Comparison of ENCODE assay signal across 2 cellular contexts in the genomic region with DNA sequence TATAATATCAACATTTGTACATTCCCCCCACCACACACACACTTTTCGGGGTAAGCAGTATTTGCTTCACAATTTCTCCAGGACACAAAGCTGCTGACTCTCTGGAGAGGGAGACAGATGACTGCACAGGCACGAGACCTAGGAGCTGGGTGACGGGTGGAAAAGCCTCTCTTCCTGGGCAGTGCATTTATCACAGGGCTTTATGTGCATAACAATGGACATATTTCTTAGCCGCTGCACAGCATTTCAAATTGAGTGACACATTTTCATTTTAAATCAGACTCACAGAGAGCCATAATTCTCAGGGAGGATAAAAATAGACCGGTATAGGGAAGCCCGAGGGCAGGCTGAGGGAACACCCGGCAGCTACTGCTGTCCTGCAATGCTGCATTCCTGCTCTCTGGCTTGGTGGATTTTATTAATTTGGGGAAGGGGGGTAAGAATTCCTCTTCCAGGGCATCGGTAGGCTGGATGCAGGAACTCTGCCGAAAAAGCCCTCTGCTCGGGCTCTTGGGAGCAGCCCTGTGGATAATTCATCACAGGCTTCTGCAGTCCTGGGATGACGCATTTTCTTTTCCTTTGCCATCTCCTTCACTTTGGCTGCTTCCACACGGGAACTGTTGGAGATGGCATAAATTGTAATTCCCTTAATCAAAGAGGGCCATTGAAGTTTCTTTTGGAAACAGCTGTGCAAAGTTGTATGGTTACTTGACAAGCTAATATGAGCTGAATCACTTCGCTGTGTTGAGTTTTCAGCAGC.
TF ChIP-seq lines count a peak whose summit lies in the region.

No MANE protein-coding gene starts in this region.

TF ChIP-seq in WTC11, 78 proteins besides CTCF, POLR2A, EP300 and RAD21 (continued from another document):
- TF ChIP-seq, protein P1, sequence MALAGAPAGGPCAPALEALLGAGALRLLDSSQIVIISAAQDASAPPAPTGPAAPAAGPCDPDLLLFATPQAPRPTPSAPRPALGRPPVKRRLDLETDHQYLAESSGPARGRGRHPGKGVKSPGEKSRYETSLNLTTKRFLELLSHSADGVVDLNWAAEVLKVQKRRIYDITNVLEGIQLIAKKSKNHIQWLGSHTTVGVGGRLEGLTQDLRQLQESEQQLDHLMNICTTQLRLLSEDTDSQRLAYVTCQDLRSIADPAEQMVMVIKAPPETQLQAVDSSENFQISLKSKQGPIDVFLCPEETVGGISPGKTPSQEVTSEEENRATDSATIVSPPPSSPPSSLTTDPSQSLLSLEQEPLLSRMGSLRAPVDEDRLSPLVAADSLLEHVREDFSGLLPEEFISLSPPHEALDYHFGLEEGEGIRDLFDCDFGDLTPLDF (CRISPR knock-in tag; IDR thresholded peaks at IDR 0.05): no peak

TF ChIP-seq in HepG2, 621 proteins besides CTCF, POLR2A, EP300 and RAD21 (continued from another document):
- TF ChIP-seq, protein P2, sequence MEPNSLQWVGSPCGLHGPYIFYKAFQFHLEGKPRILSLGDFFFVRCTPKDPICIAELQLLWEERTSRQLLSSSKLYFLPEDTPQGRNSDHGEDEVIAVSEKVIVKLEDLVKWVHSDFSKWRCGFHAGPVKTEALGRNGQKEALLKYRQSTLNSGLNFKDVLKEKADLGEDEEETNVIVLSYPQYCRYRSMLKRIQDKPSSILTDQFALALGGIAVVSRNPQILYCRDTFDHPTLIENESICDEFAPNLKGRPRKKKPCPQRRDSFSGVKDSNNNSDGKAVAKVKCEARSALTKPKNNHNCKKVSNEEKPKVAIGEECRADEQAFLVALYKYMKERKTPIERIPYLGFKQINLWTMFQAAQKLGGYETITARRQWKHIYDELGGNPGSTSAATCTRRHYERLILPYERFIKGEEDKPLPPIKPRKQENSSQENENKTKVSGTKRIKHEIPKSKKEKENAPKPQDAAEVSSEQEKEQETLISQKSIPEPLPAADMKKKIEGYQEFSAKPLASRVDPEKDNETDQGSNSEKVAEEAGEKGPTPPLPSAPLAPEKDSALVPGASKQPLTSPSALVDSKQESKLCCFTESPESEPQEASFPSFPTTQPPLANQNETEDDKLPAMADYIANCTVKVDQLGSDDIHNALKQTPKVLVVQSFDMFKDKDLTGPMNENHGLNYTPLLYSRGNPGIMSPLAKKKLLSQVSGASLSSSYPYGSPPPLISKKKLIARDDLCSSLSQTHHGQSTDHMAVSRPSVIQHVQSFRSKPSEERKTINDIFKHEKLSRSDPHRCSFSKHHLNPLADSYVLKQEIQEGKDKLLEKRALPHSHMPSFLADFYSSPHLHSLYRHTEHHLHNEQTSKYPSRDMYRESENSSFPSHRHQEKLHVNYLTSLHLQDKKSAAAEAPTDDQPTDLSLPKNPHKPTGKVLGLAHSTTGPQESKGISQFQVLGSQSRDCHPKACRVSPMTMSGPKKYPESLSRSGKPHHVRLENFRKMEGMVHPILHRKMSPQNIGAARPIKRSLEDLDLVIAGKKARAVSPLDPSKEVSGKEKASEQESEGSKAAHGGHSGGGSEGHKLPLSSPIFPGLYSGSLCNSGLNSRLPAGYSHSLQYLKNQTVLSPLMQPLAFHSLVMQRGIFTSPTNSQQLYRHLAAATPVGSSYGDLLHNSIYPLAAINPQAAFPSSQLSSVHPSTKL (CRISPR knock-in tag; IDR thresholded peaks at IDR 0.05): no peak
- no peak for TF ChIP-seq ATF1 (CRISPR knock-in tag; IDR thresholded peaks at IDR 0.05)
- TF ChIP-seq, protein P3, sequence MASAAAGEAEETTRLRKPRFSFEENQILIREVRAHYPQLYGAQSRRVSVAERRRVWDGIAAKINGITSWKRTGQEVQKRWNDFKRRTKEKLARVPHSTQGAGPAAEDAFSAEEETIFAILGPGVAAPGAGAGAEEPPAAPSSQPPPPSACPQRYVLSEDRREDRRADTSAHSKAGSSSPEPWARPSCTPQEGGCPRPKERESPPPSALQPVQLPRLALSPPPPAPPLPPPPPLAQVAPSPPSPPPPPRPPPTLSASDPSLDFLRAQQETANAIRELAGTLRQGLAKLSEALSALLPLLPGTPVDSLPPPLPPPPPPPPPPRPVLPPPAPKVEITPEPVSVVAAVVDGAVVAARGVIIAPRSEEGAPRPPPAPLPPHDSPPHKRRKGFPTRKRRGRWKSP (CRISPR knock-in tag; IDR thresholded peaks at IDR 0.05): no peak
- TF ChIP-seq, protein P4, sequence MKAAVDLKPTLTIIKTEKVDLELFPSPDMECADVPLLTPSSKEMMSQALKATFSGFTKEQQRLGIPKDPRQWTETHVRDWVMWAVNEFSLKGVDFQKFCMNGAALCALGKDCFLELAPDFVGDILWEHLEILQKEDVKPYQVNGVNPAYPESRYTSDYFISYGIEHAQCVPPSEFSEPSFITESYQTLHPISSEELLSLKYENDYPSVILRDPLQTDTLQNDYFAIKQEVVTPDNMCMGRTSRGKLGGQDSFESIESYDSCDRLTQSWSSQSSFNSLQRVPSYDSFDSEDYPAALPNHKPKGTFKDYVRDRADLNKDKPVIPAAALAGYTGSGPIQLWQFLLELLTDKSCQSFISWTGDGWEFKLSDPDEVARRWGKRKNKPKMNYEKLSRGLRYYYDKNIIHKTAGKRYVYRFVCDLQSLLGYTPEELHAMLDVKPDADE (CRISPR knock-in tag; IDR thresholded peaks at IDR 0.05): no peak
- TF ChIP-seq HNF4A (CRISPR knock-in tag; IDR thresholded peaks at IDR 0.05): no peak
- no peak for TF ChIP-seq ZNF775 (CRISPR knock-in tag; IDR thresholded peaks at IDR 0.05; ENCODE audit: borderline replicate concordance)
- no peak for TF ChIP-seq SMAD9 (CRISPR knock-in tag; IDR thresholded peaks at IDR 0.05)
- no peak for TF ChIP-seq ZBTB42 (CRISPR knock-in tag; IDR thresholded peaks at IDR 0.05)
- no peak for TF ChIP-seq ZNF747 (CRISPR knock-in tag; IDR thresholded peaks at IDR 0.05; ENCODE audit: borderline replicate concordance)
- no peak for TF ChIP-seq RBM22 (optimal IDR thresholded peaks at IDR 0.05; ENCODE audit: low read length)
- no peak for TF ChIP-seq ZFX (CRISPR knock-in tag; IDR thresholded peaks at IDR 0.05; ENCODE audit: low read depth)
- no peak for TF ChIP-seq PCBP2 (optimal IDR thresholded peaks at IDR 0.05; ENCODE audit: low read depth, low read length, poor library complexity, severe bottlenecking)
- no peak for TF ChIP-seq ZNF484 (CRISPR knock-in tag; IDR thresholded peaks at IDR 0.05; ENCODE audit: borderline replicate concordance, low read depth)
- no peak for TF ChIP-seq ZNF674 (CRISPR knock-in tag; IDR thresholded peaks at IDR 0.05; ENCODE audit: low read depth)
- TF ChIP-seq, protein P5, sequence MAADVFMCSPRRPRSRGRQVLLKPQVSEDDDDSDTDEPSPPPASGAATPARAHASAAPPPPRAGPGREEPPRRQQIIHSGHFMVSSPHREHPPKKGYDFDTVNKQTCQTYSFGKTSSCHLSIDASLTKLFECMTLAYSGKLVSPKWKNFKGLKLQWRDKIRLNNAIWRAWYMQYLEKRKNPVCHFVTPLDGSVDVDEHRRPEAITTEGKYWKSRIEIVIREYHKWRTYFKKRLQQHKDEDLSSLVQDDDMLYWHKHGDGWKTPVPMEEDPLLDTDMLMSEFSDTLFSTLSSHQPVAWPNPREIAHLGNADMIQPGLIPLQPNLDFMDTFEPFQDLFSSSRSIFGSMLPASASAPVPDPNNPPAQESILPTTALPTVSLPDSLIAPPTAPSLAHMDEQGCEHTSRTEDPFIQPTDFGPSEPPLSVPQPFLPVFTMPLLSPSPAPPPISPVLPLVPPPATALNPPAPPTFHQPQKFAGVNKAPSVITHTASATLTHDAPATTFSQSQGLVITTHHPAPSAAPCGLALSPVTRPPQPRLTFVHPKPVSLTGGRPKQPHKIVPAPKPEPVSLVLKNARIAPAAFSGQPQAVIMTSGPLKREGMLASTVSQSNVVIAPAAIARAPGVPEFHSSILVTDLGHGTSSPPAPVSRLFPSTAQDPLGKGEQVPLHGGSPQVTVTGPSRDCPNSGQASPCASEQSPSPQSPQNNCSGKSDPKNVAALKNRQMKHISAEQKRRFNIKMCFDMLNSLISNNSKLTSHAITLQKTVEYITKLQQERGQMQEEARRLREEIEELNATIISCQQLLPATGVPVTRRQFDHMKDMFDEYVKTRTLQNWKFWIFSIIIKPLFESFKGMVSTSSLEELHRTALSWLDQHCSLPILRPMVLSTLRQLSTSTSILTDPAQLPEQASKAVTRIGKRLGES (CRISPR knock-in tag; IDR thresholded peaks at IDR 0.05; ENCODE audit: borderline replicate concordance): no peak
